Comparison of ENCODE assay signal across 14 cellular contexts in genomic region chr7:20010877-20011276, GRCh38.
DNase-seq lines count a peak whose midpoint lies in the region; ATAC-seq, FAIRE-seq and TF ChIP-seq lines count a peak whose summit lies in the region.
"Had no signal": no experiment of that assay in that cellular context is flagged by ENCODE, and none has a peak within 500 bp of the region (broad histone marks: within the 10 kb centered on the region; RNA-seq: fewer than 3 reads in every experiment).

No MANE protein-coding gene starts in this region.

- no peaks in the 10 kb centered on the region for H3K27me3 Mint-ChIP-seq in WTC11 (ENCODE audit: low read depth)
- H3K27me3 Mint-ChIP-seq: CD4-positive, alpha-beta memory T cell had no signal

- H3K36me3 Mint-ChIP-seq in WTC11: peaks cover 20% of the 10 kb centered on the region
- H3K36me3 Mint-ChIP-seq: CD14-positive monocyte; CD4-positive, alpha-beta memory T cell had no signal

- ATAC-seq in GM18498 (IDR thresholded peaks at IDR 0.05; ENCODE audit: unreplicated experiment) (peak; percentile 59), HG03280 (IDR thresholded peaks at IDR 0.05; ENCODE audit: unreplicated experiment) (peak; percentile 51), WTC11 (no peak), HG02798 (IDR thresholded peaks at IDR 0.05; ENCODE audit: poor library complexity, unreplicated experiment) (no peak)
- ATAC-seq: GM23338 had no signal

- no peak for TF ChIP-seq CTCF in WTC11 (IDR thresholded peaks at IDR 0.05)

- POLR2A ChIA-PET in WTC11 (lab: Charles Lee): no interaction called here

- FAIRE-seq in RCC 7860 (lab: Jason Lieb, UNC): no peak

- DNase-seq in WTC11 (ENCODE audit: low spot score) (no peak), RCC 7860 (ENCODE audit: low spot score) (no peak), T-helper 9 cell (no peak)
- DNase-seq in activated CD4-positive, alpha-beta T cell treated with anti-CD3 and anti-CD28 coated beads for 48 hours: no peak
- DNase-seq: CD4-positive, alpha-beta memory T cell; DMS153; DMS79; GDM1; HCEC 1CT had no signal

- H3K4me1 Mint-ChIP-seq in WTC11: peaks cover 40% of the 10 kb centered on the region
- H3K4me1 Mint-ChIP-seq: CD14-positive monocyte; CD4-positive, alpha-beta memory T cell had no signal

- no peak overlapping the region for H3K4me3 Mint-ChIP-seq in WTC11
- H3K4me3 Mint-ChIP-seq: CD14-positive monocyte; CD4-positive, alpha-beta memory T cell; GM23338 had no signal

- CTCF ChIA-PET in WTC11 (lab: Charles Lee): no interaction called here

- H3K27ac Mint-ChIP-seq in WTC11: peak overlapping the region; percentile 25
- H3K27ac Mint-ChIP-seq: CD14-positive monocyte; CD4-positive, alpha-beta memory T cell; GM23338 had no signal

- no peaks in the 10 kb centered on the region for H3K9me3 Mint-ChIP-seq in WTC11
- H3K9me3 Mint-ChIP-seq: GM23338 had no signal

TF ChIP-seq in WTC11, 78 proteins besides CTCF, POLR2A, EP300 and RAD21:
- TF ChIP-seq ZNF671 (CRISPR knock-in tag; IDR thresholded peaks at IDR 0.05) (no peak), ATF1 (CRISPR knock-in tag; IDR thresholded peaks at IDR 0.05) (no peak), MXD4 (CRISPR knock-in tag; IDR thresholded peaks at IDR 0.05; ENCODE audit: borderline replicate concordance) (no peak), E2F1 (CRISPR knock-in tag; IDR thresholded peaks at IDR 0.05) (no peak), NR1H2 (CRISPR knock-in tag; IDR thresholded peaks at IDR 0.05) (no peak), E2F5 (CRISPR knock-in tag; IDR thresholded peaks at IDR 0.05) (no peak), PREB (CRISPR knock-in tag; IDR thresholded peaks at IDR 0.05; ENCODE audit: borderline replicate concordance) (no peak), AR (CRISPR knock-in tag; IDR thresholded peaks at IDR 0.05) (no peak)
TF ChIP-seq in WTC11: peak in this region for 0.

Comparison
In these comparisons a context has a peak if more than half of its experiments do, and no peak if none do; other contexts are left out.
1. ATAC-seq: peak in GM18498 (single experiment) and HG03280 (single experiment); none in WTC11 (single experiment) and HG02798 (single experiment).